In the genomic region with DNA sequence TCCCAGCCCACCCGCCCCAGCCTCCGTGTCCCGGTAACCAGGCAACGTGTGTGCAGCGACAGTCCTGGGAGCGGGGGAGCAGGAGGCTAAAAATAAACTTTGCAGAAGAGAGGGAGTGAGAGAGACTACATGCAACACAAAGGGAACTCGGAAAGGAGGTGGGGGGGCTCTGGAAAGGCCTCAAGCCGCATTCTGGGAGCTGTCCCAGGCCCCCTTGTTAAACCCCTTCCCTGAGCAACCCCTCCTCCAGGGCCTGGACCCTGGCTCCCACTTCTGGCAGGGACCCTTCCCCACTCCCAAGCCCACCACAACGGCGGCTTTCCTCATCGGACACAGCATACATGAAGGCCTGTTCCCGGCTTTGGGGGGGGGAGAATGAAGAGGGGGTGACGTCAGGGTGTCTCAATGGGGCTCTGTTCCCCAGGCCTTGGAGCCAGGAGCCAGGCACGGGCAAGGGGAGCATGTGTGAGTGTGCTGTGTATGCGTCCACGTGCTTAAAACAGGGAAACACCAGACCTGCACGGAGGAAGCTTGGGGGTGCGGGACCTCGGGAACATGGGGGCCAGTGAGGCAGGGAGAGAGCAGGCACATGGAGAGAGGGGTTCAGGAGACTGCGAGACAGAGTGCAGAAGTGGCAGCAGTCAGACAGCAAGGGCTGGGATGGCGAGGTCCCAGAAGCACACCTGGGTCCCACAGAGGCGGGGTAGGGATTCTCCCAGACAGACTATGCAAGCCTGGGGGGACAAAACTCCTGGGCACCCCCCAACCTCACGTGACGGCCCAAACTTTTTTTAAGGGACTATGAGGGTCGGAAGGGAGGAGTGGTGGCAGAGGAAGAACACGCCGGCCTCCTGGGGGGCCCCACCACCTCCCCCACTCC, we compare ENCODE assay signal across 8 cellular contexts. TPM values are rescaled to one million over a fixed set of nuclear protein-coding genes. Genes with fewer than 3 reads are reported as not detected.
DNase-seq lines count a peak whose midpoint lies in the region; ATAC-seq and TF ChIP-seq lines count a peak whose summit lies in the region.

No MANE protein-coding gene starts in this region.

- H3K4ac ChIP-seq in H9 (ENCODE audit: low read depth, low read length), result no peak overlapping the region

- H4K5ac ChIP-seq in H9 (ENCODE audit: insufficient read length, low read depth, low read length), result no peak overlapping the region

- H4K20me1 ChIP-seq in H9 (ENCODE audit: control insufficient read depth, insufficient read depth, insufficient read length), result no peaks in the 10 kb centered on the region

- H3K79me1 ChIP-seq in H9 (ENCODE audit: insufficient read depth, low read depth, low read length, poor library complexity, severe bottlenecking), result no peaks in the 10 kb centered on the region

- no peak overlapping the region for H2BK15ac ChIP-seq in H9 (ENCODE audit: low read depth, low read length)

- H3K4me3 ChIP-seq in gastroesophageal sphincter, result peak overlapping the region; percentile 72 to 87

- H3K4me1 ChIP-seq in H9 (ENCODE audit: insufficient read depth, low read length), result peaks cover 6% of the 10 kb centered on the region; the same call in 1 of the 2 replicates
- peaks cover 0 to 80% (median 40%) of the 10 kb centered on the region in 3 donors for H3K4me1 ChIP-seq in gastroesophageal sphincter

- H3K27ac ChIP-seq in 22Rv1, result peak overlapping the region; percentile 94
- H3K27ac ChIP-seq in H9 (ENCODE audit: insufficient read length, low read depth, low read length), result no peak overlapping the region
- peak overlapping the region; percentile 95 to 98 (median 98) for H3K27ac ChIP-seq in gastroesophageal sphincter

- no peak overlapping the region for H2BK20ac ChIP-seq in H9 (ENCODE audit: low read depth, low read length, poor library complexity, severe bottlenecking)

- peaks cover 5 to 22% (median 18%) of the 10 kb centered on the region in 3 experiments; a peak in 6 of 7 replicates for H3K36me3 Mint-ChIP-seq in H9 (ENCODE audit: insufficient read depth in 1 of 3, low read depth in 3 of 3)
- H3K36me3 Mint-ChIP-seq in activated T-cell treated with anti-CD3 and anti-CD28 coated beads, Interleukin-2, amount 50 U/mL, for 72 hours (ENCODE audit: insufficient read depth in 2 of 2), result peaks cover 2 to 3% of the 10 kb centered on the region in 2 donors

- DNase-seq in H9 (no peak), nucleus accumbens (lab: John Stamatoyannopoulos, UW) (peak in 55 of 56 donors; percentile 52 to 95 (median 84)), NCI-H1092 treated with DMSO at 0.1 percent for 48 hours (lab: John Stamatoyannopoulos, UW) (no peak), SW 1271 (lab: John Stamatoyannopoulos, UW) (no peak)
- DNase-seq in activated T-cell treated with anti-CD3 and anti-CD28 coated beads, Interleukin-2, amount 50 U/mL, for 72 hours, result peak in 1 of 2 donors; percentile 21

- no peak overlapping the region for H3K56ac ChIP-seq in H9 (ENCODE audit: insufficient read length, low read depth, low read length)

- peaks cover 0 to 25% of the 10 kb centered on the region in 2 donors for H3K36me3 ChIP-seq in gastroesophageal sphincter

- no peak for TF ChIP-seq EP300 in gastroesophageal sphincter (IDR thresholded peaks at IDR 0.05)

- H3K23me2 ChIP-seq in H9 (ENCODE audit: insufficient read length, low read depth, low read length, poor library complexity, severe bottlenecking), result peaks cover 14% of the 10 kb centered on the region

- H2BK120ac ChIP-seq in H9 (ENCODE audit: low read depth, low read length, poor library complexity, severe bottlenecking), result no peak overlapping the region

- no peak overlapping the region for H2AFZ ChIP-seq in H9 (ENCODE audit: low read length)

- H3K18ac ChIP-seq in H9 (ENCODE audit: insufficient read length, low read depth, low read length), result no peak overlapping the region

- TF ChIP-seq POLR2A in gastroesophageal sphincter (IDR thresholded peaks at IDR 0.05), result peak in 1 of 2 donors; percentile 10

- H3K23ac ChIP-seq in H9 (ENCODE audit: insufficient read length, low read depth, low read length), result no peak overlapping the region

- no peak overlapping the region for H3K9ac ChIP-seq in H9 (ENCODE audit: extremely low read depth, insufficient read length, low read length)

- peak overlapping the region; percentile 54 for H3K4me2 ChIP-seq in H9 (ENCODE audit: insufficient read depth, insufficient read length, low read length)

- H3K4me1 Mint-ChIP-seq in H9, result peaks cover 22 to 40% of the 10 kb centered on the region in 2 experiments
- peaks cover 45% of the 10 kb centered on the region for H3K4me1 Mint-ChIP-seq in activated T-cell treated with anti-CD3 and anti-CD28 coated beads, Interleukin-2, amount 50 U/mL, for 72 hours (ENCODE audit: low read depth)

- H3T11ph ChIP-seq in H9 (ENCODE audit: low read length), result no peak overlapping the region

- H3K79me2 ChIP-seq in H9 (ENCODE audit: insufficient read depth, low read length), result peaks cover 5% of the 10 kb centered on the region; the same call in 1 of the 2 replicates

- peak overlapping the region; percentile 80 to 98 (median 94) for H3K27ac Mint-ChIP-seq in H9
- peak overlapping the region; percentile 94 for H3K27ac Mint-ChIP-seq in activated T-cell treated with anti-CD3 and anti-CD28 coated beads, Interleukin-2, amount 50 U/mL, for 72 hours

- H3K9me3 ChIP-seq in H9 (ENCODE audit: control insufficient read depth, low read depth, low read length) (no peaks in the 10 kb centered on the region), gastroesophageal sphincter (no peaks in the 10 kb centered on the region)

- H4K91ac ChIP-seq in H9 (ENCODE audit: insufficient read length, low read depth, low read length), result no peak overlapping the region

- H3K4me3 Mint-ChIP-seq in H9, result peak overlapping the region; percentile 87 to 92
- H3K4me3 Mint-ChIP-seq in activated T-cell treated with anti-CD3 and anti-CD28 coated beads, Interleukin-2, amount 50 U/mL, for 72 hours, result peak overlapping the region; percentile 89 to 91

- no peak overlapping the region for H2BK12ac ChIP-seq in H9 (ENCODE audit: insufficient read length, low read depth, low read length)

- WGBS in H9 (ENCODE audit: extremely low coverage, insufficient read length, low lambda C conversion rate), result no CpG with 5 or more reads among the region's 27 CpGs
- 0 to 2% methylated on average over 8 to 14 of the region's 27 CpGs for WGBS in gastroesophageal sphincter (ENCODE audit: low coverage in 1 of 2), 2 donors

- peak overlapping the region; percentile 60 for H3K14ac ChIP-seq in H9 (ENCODE audit: insufficient read depth, low read length)

- H3K27me3 ChIP-seq in H9 (ENCODE audit: insufficient read depth, low read length), result no peaks in the 10 kb centered on the region
- no peaks in the 10 kb centered on the region for H3K27me3 ChIP-seq in gastroesophageal sphincter

- no peak for TF ChIP-seq CTCF in 22Rv1 (IDR thresholded peaks at IDR 0.05)
- TF ChIP-seq CTCF in H9 (conservative IDR thresholded peaks at IDR 0.05), result no peak
- TF ChIP-seq CTCF in gastroesophageal sphincter (IDR thresholded peaks at IDR 0.05), result no peak

- no peak overlapping the region for H2AK5ac ChIP-seq in H9 (ENCODE audit: insufficient read length, low read length)

- H3K27me3 Mint-ChIP-seq in H9 (ENCODE audit: low read depth), result peaks cover 14% of the 10 kb centered on the region
- peaks cover 7% of the 10 kb centered on the region for H3K27me3 Mint-ChIP-seq in activated T-cell treated with anti-CD3 and anti-CD28 coated beads, Interleukin-2, amount 50 U/mL, for 72 hours (ENCODE audit: low read depth)

- ATAC-seq in activated T-cell treated with anti-CD3 and anti-CD28 coated beads, Interleukin-2, amount 50 U/mL, for 72 hours (replicated peaks in 1 of 2), result no peak
- ATAC-seq in gastroesophageal sphincter (no peak), GM21576 (IDR thresholded peaks at IDR 0.05; ENCODE audit: unreplicated experiment) (no peak)

- no peaks in the 10 kb centered on the region for H3K9me3 Mint-ChIP-seq in H9
- no peaks in the 10 kb centered on the region for H3K9me3 Mint-ChIP-seq in activated T-cell treated with anti-CD3 and anti-CD28 coated beads, Interleukin-2, amount 50 U/mL, for 72 hours

- no peak overlapping the region for H4K8ac ChIP-seq in H9 (replicated peaks; ENCODE audit: insufficient read length, low read depth, low read length)

- no peak overlapping the region for H2BK5ac ChIP-seq in H9 (ENCODE audit: insufficient read length, low read length)

RNA-seq across cellular contexts. Expression of a gene that starts 2.3 kb away (rescaled TPM):
- total RNA-seq in H9 (2021), result 120 and 126 TPM in 2 replicates
- total RNA-seq in activated T-cell treated with anti-CD3 and anti-CD28 coated beads, Interleukin-2, amount 50 U/mL, for 72 hours, result 10 to 100 TPM; 65.7 to 75.6 TPM
- total RNA-seq in gastroesophageal sphincter, result 10 to 100 TPM; 28.4 to 46.4 (median 39.9) TPM

RNA-seq across cellular contexts. Expression of a gene that starts 10.2 kb away (rescaled TPM):
- total RNA-seq in H9 (2021) (52.4 and 53.7 TPM in 2 replicates), gastroesophageal sphincter (10 to 100 TPM; 30.8 to 51.0 (median 35.1) TPM)
- 10 to 100 TPM; 39.6 to 43.2 TPM for total RNA-seq in activated T-cell treated with anti-CD3 and anti-CD28 coated beads, Interleukin-2, amount 50 U/mL, for 72 hours

RNA-seq across cellular contexts. Expression of a gene that starts 16.4 kb away (rescaled TPM):
- total RNA-seq in H9 (2021) (54.0 and 56.0 TPM in 2 replicates), gastroesophageal sphincter (10 to 100 TPM; 31.4 to 69.4 (median 49.0) TPM)
- 10 to 100 TPM; 90.1 to 95.0 TPM for total RNA-seq in activated T-cell treated with anti-CD3 and anti-CD28 coated beads, Interleukin-2, amount 50 U/mL, for 72 hours

RNA-seq across cellular contexts. Expression of a gene that starts 32.5 kb away (rescaled TPM):
- total RNA-seq in H9 (2021), result 20.5 and 23.4 TPM in 2 replicates
- total RNA-seq in activated T-cell treated with anti-CD3 and anti-CD28 coated beads, Interleukin-2, amount 50 U/mL, for 72 hours, result 10 to 100 TPM; 11.4 to 11.9 TPM
- total RNA-seq in gastroesophageal sphincter, result 10 to 100 TPM in 1 of 4 donors, 1 to 10 TPM in 3; 4.6 to 10.4 (median 7.8) TPM

RNA-seq across cellular contexts. Expression of a gene that starts 35.1 kb away (rescaled TPM):
- 32.3 and 33.2 TPM in 2 replicates for total RNA-seq in H9 (2021)
- total RNA-seq in activated T-cell treated with anti-CD3 and anti-CD28 coated beads, Interleukin-2, amount 50 U/mL, for 72 hours, result 10 to 100 TPM; 28.8 to 31.6 TPM
- total RNA-seq in gastroesophageal sphincter, result 10 to 100 TPM; 31.1 to 39.3 (median 33.4) TPM

Comparison
In these comparisons a context has a peak if more than half of its experiments do, and no peak if none do; other contexts are left out.
1. DNase-seq: peak in nucleus accumbens (55 of 56); none in H9 (single experiment), NCI-H1092 treated with DMSO at 0.1 percent for 48 hours (single experiment) and SW 1271 (0 of 2).